ENCODE assay signal across 11 cellular contexts in the genomic region with DNA sequence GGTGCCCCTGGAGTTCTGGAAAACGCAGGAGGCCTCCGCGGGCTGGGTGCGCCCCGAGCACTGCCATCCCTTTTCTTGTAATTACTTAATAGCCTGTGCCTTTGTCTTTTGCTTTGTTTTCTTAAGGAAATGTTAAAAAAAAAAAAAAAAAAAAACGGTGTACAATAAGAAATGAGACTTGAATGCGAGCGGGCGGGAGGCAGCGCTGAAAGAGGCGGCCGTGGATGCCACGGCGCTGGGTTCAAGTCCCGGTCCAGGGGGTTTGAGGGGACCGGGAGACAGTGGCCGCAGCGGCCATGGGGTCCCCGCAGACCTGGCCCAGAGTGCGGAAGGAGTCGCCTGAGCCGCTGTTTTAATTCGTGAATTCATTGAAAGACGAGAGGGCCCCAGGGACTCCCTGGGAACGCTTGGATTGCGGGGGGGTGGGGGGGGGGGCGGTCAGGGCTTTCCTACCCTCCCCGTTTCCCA.
A peak's percentile ranks its signal among the peaks of the same experiment; 100 is the strongest.
DNase-seq lines count a peak whose midpoint lies in the region; ATAC-seq and TF ChIP-seq lines count a peak whose summit lies in the region.
"Had no signal": no experiment of that assay in that cellular context is flagged by ENCODE, and none has a peak within 500 bp of the region (broad histone marks: within the 10 kb centered on the region; RNA-seq: fewer than 3 reads in every experiment).

No MANE protein-coding gene starts in this region.

- WGBS in right lobe of liver (ENCODE audit: insufficient coverage, low coverage, low lambda C conversion rate, missing lambda C conversion rate) = 51% methylated on average over 16 of the region's 28 CpGs

- no peaks in the 10 kb centered on the region for H3K9me3 ChIP-seq in right lobe of liver

- no peak for TF ChIP-seq POLR2A in right lobe of liver (IDR thresholded peaks at IDR 0.05)

- TF ChIP-seq CTCF in GM12865 (IDR thresholded peaks at IDR 0.05; ENCODE audit: insufficient read depth, low read depth, low read length, missing control alignments) = no peak
- TF ChIP-seq CTCF in choroid plexus epithelial cell (conservative IDR thresholded peaks at IDR 0.05; ENCODE audit: low read depth, low read length) = no peak
- TF ChIP-seq CTCF in right lobe of liver (IDR thresholded peaks at IDR 0.05) = no peak

- intact Hi-C loops in right lobe of liver (cut with DNase I) = loop anchor here in 1 of 2 donors (10.0 kb wide), 1 partner anchor 208 kb away; no protein-coding TSS in a partner anchor

- no peaks in the 10 kb centered on the region for H3K27me3 ChIP-seq in right lobe of liver

- H3K27me3 Mint-ChIP-seq in stimulated activated naive B cell treated with anti-CD40 and anti-IgM and Interleukin-4, amounts not matched to agents 10 μg/mL and 1 μg/mL and 100 μg/mL, for 72 hours = peaks cover 9 to 33% of the 10 kb centered on the region in 2 donors

- peak overlapping the region; percentile 14 for H3K27ac Mint-ChIP-seq in stimulated activated naive B cell treated with anti-CD40 and anti-IgM and Interleukin-4, amounts not matched to agents 10 μg/mL and 1 μg/mL and 100 μg/mL, for 72 hours
- H3K27ac Mint-ChIP-seq: activated CD4-positive, alpha-beta memory T cell treated with anti-CD3 and anti-CD28 coated beads, Interleukin-2, amount 10 ng/mL, durations not matched to agents 7 days and 5 days had no signal

- ATAC-seq in right lobe of liver (no peak), GM18517 (IDR thresholded peaks at IDR 0.05; ENCODE audit: unreplicated experiment) (no peak), GM19328 (IDR thresholded peaks at IDR 0.05; ENCODE audit: unreplicated experiment) (no peak), HG03108 (IDR thresholded peaks at IDR 0.05; ENCODE audit: unreplicated experiment) (no peak)
- no peak for ATAC-seq in stimulated activated naive B cell treated with anti-CD40 and anti-IgM and Interleukin-4, amounts not matched to agents 10 μg/mL and 1 μg/mL and 100 μg/mL, for 72 hours (replicated peaks)

- peak overlapping the region; percentile 42 to 85 (median 63) for H3K27ac ChIP-seq in right lobe of liver
- H3K27ac ChIP-seq: epithelial cell of prostate had no signal

- no peaks in the 10 kb centered on the region for H3K36me3 ChIP-seq in right lobe of liver

- H3K4me3 ChIP-seq in GM12865 (ENCODE audit: low read depth, low read length) (no peak overlapping the region), choroid plexus epithelial cell (ENCODE audit: low read depth, low read length) (peak overlapping the region; percentile 78), right lobe of liver (peak overlapping the region in 2 of 3 donors; percentile 54 to 70)

- DNase-seq in GM12865 (ENCODE audit: low read depth) (peak; percentile 4), choroid plexus epithelial cell (ENCODE audit: low read depth) (peak; percentile 11), right lobe of liver (peak in 1 of 3 donors; percentile 24), KG1 (lab: John Stamatoyannopoulos, UW) (no peak)
- no peak for DNase-seq in stimulated activated naive B cell treated with anti-CD40 and anti-IgM and Interleukin-4, amounts not matched to agents 10 μg/mL and 1 μg/mL and 100 μg/mL, for 72 hours
- DNase-seq: KBM-7 had no signal

- no peaks in the 10 kb centered on the region for H3K4me1 ChIP-seq in right lobe of liver

- peaks cover 10 to 14% of the 10 kb centered on the region in 2 donors for H3K4me1 Mint-ChIP-seq in stimulated activated naive B cell treated with anti-CD40 and anti-IgM and Interleukin-4, amounts not matched to agents 10 μg/mL and 1 μg/mL and 100 μg/mL, for 72 hours

- H3K4me3 Mint-ChIP-seq in stimulated activated naive B cell treated with anti-CD40 and anti-IgM and Interleukin-4, amounts not matched to agents 10 μg/mL and 1 μg/mL and 100 μg/mL, for 72 hours = peak overlapping the region; percentile 84 to 90

- H3K9me3 Mint-ChIP-seq in stimulated activated naive B cell treated with anti-CD40 and anti-IgM and Interleukin-4, amounts not matched to agents 10 μg/mL and 1 μg/mL and 100 μg/mL, for 72 hours = no peaks in the 10 kb centered on the region
- H3K9me3 Mint-ChIP-seq: activated CD4-positive, alpha-beta memory T cell treated with anti-CD3 and anti-CD28 coated beads, Interleukin-2, amount 10 ng/mL, durations not matched to agents 7 days and 5 days had no signal

- H3K36me3 Mint-ChIP-seq in stimulated activated naive B cell treated with anti-CD40 and anti-IgM and Interleukin-4, amounts not matched to agents 10 μg/mL and 1 μg/mL and 100 μg/mL, for 72 hours = no peaks in the 10 kb centered on the region

Comparison
In these comparisons a context has a peak if more than half of its experiments do, and no peak if none do; other contexts are left out.
1. DNase-seq: peak in GM12865 (single experiment) and choroid plexus epithelial cell (single experiment); none in stimulated activated naive B cell treated with anti-CD40 and anti-IgM and Interleukin-4, amounts not matched to agents 10 μg/mL and 1 μg/mL and 100 μg/mL, for 72 hours (single experiment) and KG1 (single experiment).